Comparison of ENCODE assay signal across 9 cellular contexts in genomic region chr13:69644447-69644846, GRCh38.
"Had no signal": no experiment of that assay in that cellular context is flagged by ENCODE, and none has a peak within 500 bp of the region (broad histone marks: within the 10 kb centered on the region; RNA-seq: fewer than 3 reads in every experiment).

No MANE protein-coding gene starts in this region.

- H3K4me1 Mint-ChIP-seq: GM23338, H9, IgD-negative memory B cell had no signal

- H3K4me2 ChIP-seq: GM23338 had no signal

- FAIRE-seq: H1, H54, HepG2, HTR-8/SVneo had no signal

- H3K4me3 Mint-ChIP-seq: GM23338, H9 had no signal

- H3K4me3 ChIP-seq: GM23338 had no signal

- H3K27me3 Mint-ChIP-seq: IgD-negative memory B cell had no signal

- ATAC-seq: GM23338, HCT116, HepG2 had no signal

- H3K27ac Mint-ChIP-seq: GM23338, H9, IgD-negative memory B cell had no signal

- H2AFZ ChIP-seq: GM23338 had no signal

- DNase-seq: H9, KG1 had no signal

- H3K36me3 Mint-ChIP-seq: IgD-negative memory B cell had no signal
